4 cellular contexts compared by ENCODE assay signal in genomic region chr7:65455050-65455449, GRCh38.
DNase-seq lines count a peak whose midpoint lies in the region; ATAC-seq and TF ChIP-seq lines count a peak whose summit lies in the region.
"Not testable (repeated sequence)": the region's sequence is repeated elsewhere in the genome, so short reads cannot be mapped to it uniquely, and the experiment has no call there.

No MANE protein-coding gene starts in this region.

- ATAC-seq in right cardiac atrium = not testable (repeated sequence)

- peak overlapping the region; percentile 91 for H3K27ac Mint-ChIP-seq in endothelial cell (ENCODE audit: unreplicated experiment)

- peaks cover 51% of the 10 kb centered on the region for H3K4me1 ChIP-seq in Loucy (ENCODE audit: insufficient read depth, low read length, poor library complexity, severe bottlenecking)
- H3K4me1 ChIP-seq in OCI-LY7 (ENCODE audit: insufficient read depth, low read length, poor library complexity, severe bottlenecking) = peaks cover 29% of the 10 kb centered on the region
- H3K4me1 ChIP-seq in right cardiac atrium (ENCODE audit: control insufficient read depth, insufficient read depth, low read length) = not testable (repeated sequence)

- not testable (repeated sequence) for H3K36me3 ChIP-seq in Loucy (ENCODE audit: insufficient read depth, low read length); OCI-LY7 (ENCODE audit: insufficient read depth, low read length)

- H3K9ac ChIP-seq in Loucy (ENCODE audit: low read depth, low read length, poor library complexity, severe bottlenecking) = not testable (repeated sequence)

- not testable (repeated sequence) for H3K27ac ChIP-seq in OCI-LY7 (ENCODE audit: low read depth, low read length, poor library complexity, severe bottlenecking)
- H3K27ac ChIP-seq in right cardiac atrium (ENCODE audit: low read length) = peak overlapping the region; percentile 27

- H3K9me2 ChIP-seq in Loucy (replicated peaks; ENCODE audit: low read depth, low read length); OCI-LY7 (ENCODE audit: insufficient read depth, low read length): not testable (repeated sequence)

- not testable (repeated sequence) for H3F3A ChIP-seq in Loucy (ENCODE audit: low read depth)

- POLR2A ChIA-PET in OCI-LY7 (lab: Charles Lee) = interaction anchor here (2.1 kb wide), 1 partner anchor 20 kb away, joined by 4 read pairs; no protein-coding TSS in a partner anchor

- not testable (repeated sequence) for H3K9me3 ChIP-seq in Loucy (ENCODE audit: insufficient read depth, low read depth, low read length); OCI-LY7 (ENCODE audit: low read length); right cardiac atrium (ENCODE audit: control insufficient read depth, low read length)

- DNase-seq in OCI-LY7 (ENCODE audit: low spot score); endothelial cell (ENCODE audit: low spot score); right cardiac atrium: not testable (repeated sequence)

- H3K4me2 ChIP-seq in Loucy (ENCODE audit: low read depth, low read length, poor library complexity, severe bottlenecking) = peak overlapping the region; percentile 34
- H3K4me2 ChIP-seq in OCI-LY7 (ENCODE audit: low read length) = not testable (repeated sequence)

- CTCF ChIA-PET in OCI-LY7 (lab: Charles Lee; ENCODE audit: unreplicated experiment) = not testable (repeated sequence)

- H3K4me3 ChIP-seq in Loucy (ENCODE audit: low read length, poor library complexity, severe bottlenecking); OCI-LY7 (ENCODE audit: low read depth, low read length, poor library complexity, severe bottlenecking); right cardiac atrium (ENCODE audit: low read length): not testable (repeated sequence)

- not testable (repeated sequence) for H2AFZ ChIP-seq in Loucy (ENCODE audit: low read length)
- peak overlapping the region; percentile 31; the same call in 1 of the 2 replicates for H2AFZ ChIP-seq in OCI-LY7 (ENCODE audit: low read length)

- not testable (repeated sequence) for H3K4me3 Mint-ChIP-seq in endothelial cell (ENCODE audit: unreplicated experiment)

- TF ChIP-seq CTCF in Loucy (conservative IDR thresholded peaks at IDR 0.05; ENCODE audit: low read length); OCI-LY7 (conservative IDR thresholded peaks at IDR 0.05; ENCODE audit: low read length); endothelial cell (IDR thresholded peaks at IDR 0.05; ENCODE audit: unreplicated experiment): not testable (repeated sequence)

- not testable (repeated sequence) for H3K79me2 ChIP-seq in Loucy (ENCODE audit: insufficient read depth, low read length); OCI-LY7 (ENCODE audit: insufficient read depth, low read depth, low read length)

- H3K27me3 Mint-ChIP-seq in endothelial cell (ENCODE audit: unreplicated experiment) = not testable (repeated sequence)

- BruUV-seq in OCI-LY7 (replicated peaks; lab: Mats Ljungman, UMichigan) = not testable (repeated sequence)

- H3K4me1 Mint-ChIP-seq in endothelial cell (ENCODE audit: unreplicated experiment) = peaks cover 45% of the 10 kb centered on the region

- not testable (repeated sequence) for H4K20me1 ChIP-seq in Loucy (ENCODE audit: insufficient read depth, low read length, poor library complexity, severe bottlenecking); OCI-LY7 (ENCODE audit: insufficient read depth, low read length)

- WGBS in right cardiac atrium = 72% methylated on average over 4 of the region's 4 CpGs

- H3K9me3 Mint-ChIP-seq in endothelial cell (ENCODE audit: unreplicated experiment) = not testable (repeated sequence)

- intact Hi-C loops in OCI-LY7 (cut with micrococcal nuclease; ENCODE audit: unreplicated experiment); right cardiac atrium (cut with DNase I): not testable (repeated sequence)

- not testable (repeated sequence) for H3K36me3 Mint-ChIP-seq in endothelial cell (ENCODE audit: low read depth, unreplicated experiment)

- not testable (repeated sequence) for H3K27me3 ChIP-seq in Loucy (ENCODE audit: insufficient read depth, low read length, poor library complexity, severe bottlenecking); right cardiac atrium (ENCODE audit: control insufficient read depth, insufficient read depth)
